In genomic region chr14:75831455-75831854, GRCh38 we compare ENCODE assay signal across 8 cellular contexts.
A peak's percentile ranks its signal among the peaks of the same experiment; 100 is the strongest.
DNase-seq lines count a peak whose midpoint lies in the region; ATAC-seq and TF ChIP-seq lines count a peak whose summit lies in the region.

No MANE protein-coding gene starts in this region.

- CTCF ChIA-PET in CD4-positive, alpha-beta T cell (lab: Charles Lee), result no interaction called here

- POLR2A ChIA-PET in CD4-positive, alpha-beta T cell (lab: Charles Lee), result interaction anchor here (1.5 kb wide), 1 partner anchor 11 kb away, joined by 3 read pairs; no protein-coding TSS in a partner anchor

- DNase-seq in CD4-positive, alpha-beta T cell, result peak; percentile 4 to 61 (median 30)
- DNase-seq in NCI-H2029 (lab: John Stamatoyannopoulos, UW) (peak; percentile 70), cardiac septum (ENCODE audit: low spot score) (peak; percentile 79), NCI-H345 treated with DMSO at 0.1 percent for 48 hours (lab: John Stamatoyannopoulos, UW; ENCODE audit: unreplicated experiment) (no peak), epidermal melanocyte (ENCODE audit: insufficient read length, low spot score) (no peak)
- DNase-seq in activated T-cell treated with anti-CD3 and anti-CD28 coated beads, Interleukin-2, amount 50 U/mL, for 1 hour, result peak; percentile 45
- DNase-seq in stimulated activated CD8-positive, alpha-beta memory T cell treated with anti-CD3 and anti-CD28 coated beads, Interleukin-4, amount 100 ng/mL, for 24 hours (ENCODE audit: low read depth), result peak; percentile 9

- H3K27me3 ChIP-seq in CD4-positive, alpha-beta T cell (ENCODE audit: control insufficient read depth, insufficient read depth, low read length), result no peaks in the 10 kb centered on the region

- no peaks in the 10 kb centered on the region for H3K9me3 ChIP-seq in CD4-positive, alpha-beta T cell (ENCODE audit: control insufficient read depth, low read length)

- H3K27ac ChIP-seq in CD4-positive, alpha-beta T cell (ENCODE audit: low read depth, low read length), result no peak overlapping the region

- peak overlapping the region; percentile 42 for H3K4me3 Mint-ChIP-seq in CD4-positive, alpha-beta T cell

- H3K4me1 Mint-ChIP-seq in CD4-positive, alpha-beta T cell (ENCODE audit: low read depth), result peaks cover 29% of the 10 kb centered on the region

- peak overlapping the region; percentile 83 for H3K27ac Mint-ChIP-seq in CD4-positive, alpha-beta T cell

- no peaks in the 10 kb centered on the region for H3K9me3 Mint-ChIP-seq in CD4-positive, alpha-beta T cell

- no peaks in the 10 kb centered on the region for H3K27me3 Mint-ChIP-seq in CD4-positive, alpha-beta T cell

- no peak for TF ChIP-seq CTCF in CD4-positive, alpha-beta T cell (IDR thresholded peaks at IDR 0.05)

- intact Hi-C loops in CD4-positive, alpha-beta T cell (cut with DNase I, micrococcal nuclease), result no loop called here
- intact Hi-C loops in cardiac septum (cut with DNase I), result no loop called here

- peak; percentile 96 for ATAC-seq in CD4-positive, alpha-beta T cell (ENCODE audit: poor library complexity)
- ATAC-seq in GM21381 (IDR thresholded peaks at IDR 0.05; ENCODE audit: unreplicated experiment), result no peak

- H3K36me3 Mint-ChIP-seq in CD4-positive, alpha-beta T cell (ENCODE audit: low read depth), result peaks cover 4% of the 10 kb centered on the region

Comparison
In these comparisons a context has a peak if more than half of its experiments do, and no peak if none do; other contexts are left out.
1. DNase-seq: peak in CD4-positive, alpha-beta T cell (10 of 10), NCI-H2029 (single experiment), activated T-cell treated with anti-CD3 and anti-CD28 coated beads, Interleukin-2, amount 50 U/mL, for 1 hour (single experiment), cardiac septum (single experiment) and stimulated activated CD8-positive, alpha-beta memory T cell treated with anti-CD3 and anti-CD28 coated beads, Interleukin-4, amount 100 ng/mL, for 24 hours (single experiment); none in NCI-H345 treated with DMSO at 0.1 percent for 48 hours (single experiment) and epidermal melanocyte (single experiment).